Comparison of ENCODE assay signal across 13 cellular contexts in genomic region chr6:169262602-169263001, GRCh38. TPM values are rescaled to one million over a fixed set of nuclear protein-coding genes. Genes with fewer than 3 reads are reported as not detected.
"Had no signal": no experiment of that assay in that cellular context is flagged by ENCODE, and none has a peak within 500 bp of the region (broad histone marks: within the 10 kb centered on the region; RNA-seq: fewer than 3 reads in every experiment).

No MANE protein-coding gene starts in this region.

RNA-seq across cellular contexts. Expression of gene THBS2, which starts 9.0 kb away (rescaled TPM):
- total RNA-seq: activated B cell treated with CpG ODN at 0.5 μM for 24 hours; activated CD4-positive, alpha-beta memory T cell treated with anti-CD3 and anti-CD28 coated beads for 36 hours; activated CD4-positive, alpha-beta memory T cell treated with anti-CD3 and anti-CD28 coated beads, Interleukin-2, amount 10 ng/mL, durations not matched to agents 7 days and 5 days; activated CD4-positive, alpha-beta T cell treated with anti-CD3 and anti-CD28 coated beads for 36 hours; activated CD4-positive, alpha-beta T cell treated with anti-CD3 and anti-CD28 coated beads, Interleukin-2, amount 10 ng/mL, durations not matched to agents 24 days and 14 days; activated CD4-positive, alpha-beta T cell treated with anti-CD3 and anti-CD28 coated beads, Interleukin-2, amount 10 ng/mL, durations not matched to agents 7 days and 5 days; activated CD8-positive, alpha-beta memory T cell treated with anti-CD3 and anti-CD28 coated beads for 36 hours; activated CD8-positive, alpha-beta memory T cell treated with anti-CD3 and anti-CD28 coated beads, Interleukin-2, amount 10 ng/mL, durations not matched to agents 7 days and 5 days; activated CD8-positive, alpha-beta T cell treated with anti-CD3 and anti-CD28 coated beads for 36 hours; activated CD8-positive, alpha-beta T cell treated with anti-CD3 and anti-CD28 coated beads, Interleukin-2, amount 10 ng/mL, durations not matched to agents 7 days and 5 days; T-helper 1 cell treated with Interleukin-12 subunit alpha and Interleukin-12 subunit beta and Interleukin-4 antibody, amounts not matched to agents 30 ng/mL and 1 ng/mL, for 36 hours; T-helper 17 cell; T-helper 2 cell treated with Interferon-gamma antibody and Interleukin-4, amounts not matched to agents 100 ng/mL and 5 ng/mL, for 36 hours had no signal
